Comparison of ENCODE assay signal across 29 cellular contexts in genomic region chr9:135073081-135073740, GRCh38. TPM values are rescaled to one million over a fixed set of nuclear protein-coding genes. Genes with fewer than 3 reads are reported as not detected.
"Had no signal": no experiment of that assay in that cellular context is flagged by ENCODE, and none has a peak within 500 bp of the region (broad histone marks: within the 10 kb centered on the region; RNA-seq: fewer than 3 reads in every experiment).

No MANE protein-coding gene starts in this region.

- H3K9me3 Mint-ChIP-seq: activated CD4-positive, alpha-beta memory T cell treated with anti-CD3 and anti-CD28 coated beads, Interleukin-2, amount 10 ng/mL, durations not matched to agents 7 days and 5 days; activated CD4-positive, alpha-beta T cell treated with anti-CD3 and anti-CD28 coated beads, Interleukin-2, amount 10 ng/mL, durations not matched to agents 24 days and 14 days; activated naive CD4-positive, alpha-beta T cell treated with anti-CD3 and anti-CD28 coated beads, Interleukin-2, amount 50 U/mL, for 72 hours; activated T-helper 17 cell treated with anti-CD3 and anti-CD28 coated beads, Interleukin-2, amount 50 U/mL, for 72 hours; central memory CD8-positive, alpha-beta T cell; neural crest cell; T-helper 1 cell treated with Interleukin-12 subunit alpha and Interleukin-12 subunit beta and Interleukin-4 antibody, amounts not matched to agents 30 μg/mL and 1 μg/mL, for 36 hours had no signal

- FAIRE-seq: keratinocyte had no signal

- H3K36me3 ChIP-seq: breast epithelium, gastrocnemius medialis, right atrium auricular region, upper lobe of left lung had no signal

- H3K27ac Mint-ChIP-seq: activated CD4-positive, alpha-beta memory T cell treated with anti-CD3 and anti-CD28 coated beads, Interleukin-2, amount 10 ng/mL, durations not matched to agents 7 days and 5 days; activated CD4-positive, alpha-beta T cell treated with anti-CD3 and anti-CD28 coated beads, Interleukin-2, amount 10 ng/mL, durations not matched to agents 24 days and 14 days; activated naive CD4-positive, alpha-beta T cell treated with anti-CD3 and anti-CD28 coated beads, Interleukin-2, amount 50 U/mL, for 72 hours; activated T-helper 17 cell treated with anti-CD3 and anti-CD28 coated beads, Interleukin-2, amount 50 U/mL, for 72 hours; naive B cell; T-helper 1 cell treated with Interleukin-12 subunit alpha and Interleukin-12 subunit beta and Interleukin-4 antibody, amounts not matched to agents 30 μg/mL and 1 μg/mL, for 36 hours had no signal

- DNase-seq: activated CD4-positive, alpha-beta memory T cell treated with anti-CD3 and anti-CD28 coated beads, Interleukin-2, amount 10 ng/mL, durations not matched to agents 7 days and 5 days; activated CD4-positive, alpha-beta T cell treated with anti-CD3 and anti-CD28 coated beads, Interleukin-2, amount 10 ng/mL, durations not matched to agents 24 days and 14 days; activated CD4-positive, CD25-positive, alpha-beta regulatory T cell treated with anti-CD3 and anti-CD28 coated beads, Interleukin-2, amount 50 U/mL, for 72 hours; activated naive CD4-positive, alpha-beta T cell; activated T-cell treated with anti-CD3 and anti-CD28 coated beads, Interleukin-2, amount 50 U/mL, for 1 hour; effector memory CD4-positive, alpha-beta T cell; erythroblast; gastrocnemius medialis; left cardiac atrium; left ventricle myocardium superior; naive B cell; nucleus accumbens; stimulated activated CD4-positive, alpha-beta T cell treated with anti-CD3 and anti-CD28 coated beads, Interleukin-12 subunit alpha, Interleukin-12 subunit beta, amount 100 ng/mL, for 4 hours; stimulated activated CD4-positive, alpha-beta T cell treated with anti-CD3 and anti-CD28 coated beads, Interleukin-4, amount 100 ng/mL, for 1 hour; stimulated activated naive CD8-positive, alpha-beta T cell treated with anti-CD3 and anti-CD28 coated beads, Interleukin-15, Interleukin-2, amounts not matched to agents 100 U/mL and 50 U/mL, for 24 hours; T1000; WERI-Rb-1 had no signal

- H3K4me1 Mint-ChIP-seq: activated CD4-positive, alpha-beta memory T cell treated with anti-CD3 and anti-CD28 coated beads, Interleukin-2, amount 10 ng/mL, durations not matched to agents 7 days and 5 days; activated CD4-positive, alpha-beta T cell treated with anti-CD3 and anti-CD28 coated beads, Interleukin-2, amount 10 ng/mL, durations not matched to agents 24 days and 14 days; activated T-helper 17 cell treated with anti-CD3 and anti-CD28 coated beads, Interleukin-2, amount 50 U/mL, for 72 hours; central memory CD8-positive, alpha-beta T cell had no signal

- H3K36me3 Mint-ChIP-seq: activated naive CD4-positive, alpha-beta T cell treated with anti-CD3 and anti-CD28 coated beads, Interleukin-2, amount 50 U/mL, for 72 hours had no signal

- H3K4me3 Mint-ChIP-seq: activated CD4-positive, alpha-beta memory T cell treated with anti-CD3 and anti-CD28 coated beads, Interleukin-2, amount 10 ng/mL, durations not matched to agents 7 days and 5 days; activated CD4-positive, alpha-beta T cell treated with anti-CD3 and anti-CD28 coated beads, Interleukin-2, amount 10 ng/mL, durations not matched to agents 24 days and 14 days; activated T-helper 17 cell treated with anti-CD3 and anti-CD28 coated beads, Interleukin-2, amount 50 U/mL, for 72 hours; central memory CD8-positive, alpha-beta T cell; neural crest cell; T-helper 1 cell treated with Interleukin-12 subunit alpha and Interleukin-12 subunit beta and Interleukin-4 antibody, amounts not matched to agents 30 μg/mL and 1 μg/mL, for 36 hours had no signal

- H3K4me1 ChIP-seq: breast epithelium, parathyroid adenoma had no signal

- H3K27ac ChIP-seq: breast epithelium, gastrocnemius medialis, hepatocyte, parathyroid adenoma, right atrium auricular region, SK-N-MC, upper lobe of left lung, WERI-Rb-1 had no signal

- H3K4me3 ChIP-seq: breast epithelium, gastrocnemius medialis, hepatocyte, right atrium auricular region, SK-N-MC, upper lobe of left lung had no signal

- H3K9me3 ChIP-seq: breast epithelium, gastrocnemius medialis, right atrium auricular region, upper lobe of left lung had no signal

- ATAC-seq: activated naive CD4-positive, alpha-beta T cell treated with anti-CD3 and anti-CD28 coated beads, Interleukin-2, amount 50 U/mL, for 72 hours; activated T-helper 17 cell treated with anti-CD3 and anti-CD28 coated beads, Interleukin-2, amount 50 U/mL, for 72 hours; gastrocnemius medialis; left cardiac atrium; left ventricle myocardium superior; stimulated activated naive CD8-positive, alpha-beta T cell treated with anti-CD3 and anti-CD28 coated beads, Interleukin-15, Interleukin-2, amounts not matched to agents 100 U/mL and 50 U/mL, for 24 hours had no signal

- H3K27me3 ChIP-seq: right atrium auricular region had no signal

RNA-seq across cellular contexts. Expression of gene OLFM1, which starts 14.3 kb away (rescaled TPM):
- total RNA-seq: activated CD4-positive, alpha-beta memory T cell treated with anti-CD3 and anti-CD28 coated beads, Interleukin-2, amount 10 ng/mL, durations not matched to agents 7 days and 5 days; activated naive CD4-positive, alpha-beta T cell treated with anti-CD3 and anti-CD28 coated beads, Interleukin-2, amount 50 U/mL, for 72 hours had no signal
